ENCODE assay signal across 8 cellular contexts in genomic region chr4:74230902-74231499, GRCh38.
A peak's percentile ranks its signal among the peaks of the same experiment; 100 is the strongest.
DNase-seq lines count a peak whose midpoint lies in the region; ATAC-seq, FAIRE-seq and TF ChIP-seq lines count a peak whose summit lies in the region.

No MANE protein-coding gene starts in this region.

- peaks cover 11% of the 10 kb centered on the region for H3K4me1 Mint-ChIP-seq in mesothelial cell of epicardium

- H3K9ac ChIP-seq in BLaER1 treated with 17β-estradiol and CSF1 and Interleukin-3, amounts not matched to agents 10 nM and 100 nM = peak overlapping the region in 4 of 11 experiments; percentile 50 to 71 (median 60); a peak in 9 of 22 replicates

- TF ChIP-seq CTCF in heart left ventricle (IDR thresholded peaks at IDR 0.05) (no peak), suprapubic skin (IDR thresholded peaks at IDR 0.05) (no peak), mesothelial cell of epicardium (IDR thresholded peaks at IDR 0.05; ENCODE audit: unreplicated experiment) (no peak)

- no peaks in the 10 kb centered on the region for H3K27me3 Mint-ChIP-seq in mesothelial cell of epicardium (ENCODE audit: low read depth)

- peaks cover 0 to 68% (median 20%) of the 10 kb centered on the region in 10 experiments; a peak in 14 of 20 replicates for H3K4me1 ChIP-seq in BLaER1 treated with 17β-estradiol and CSF1 and Interleukin-3, amounts not matched to agents 10 nM and 100 nM
- H3K4me1 ChIP-seq in heart left ventricle (peaks cover 0 to 12% (median 4%) of the 10 kb centered on the region in 12 donors), suprapubic skin (no peaks in the 10 kb centered on the region)

- no peaks in the 10 kb centered on the region for H3K9me3 Mint-ChIP-seq in mesothelial cell of epicardium

- 26 to 45% (median 35%) methylated on average over 7 of the region's 7 CpGs for WGBS in heart left ventricle, 4 donors
- 25% methylated on average over 7 of the region's 7 CpGs for WGBS in suprapubic skin

- H3K4me3 Mint-ChIP-seq in mesothelial cell of epicardium = no peak overlapping the region

- no peaks in the 10 kb centered on the region for H3K9me3 ChIP-seq in BLaER1 treated with 17β-estradiol and CSF1 and Interleukin-3, amounts not matched to agents 10 nM and 100 nM (replicated peaks in 1 of 11)
- H3K9me3 ChIP-seq in heart left ventricle (no peaks in the 10 kb centered on the region), suprapubic skin (no peaks in the 10 kb centered on the region)

- no peak for TF ChIP-seq EP300 in suprapubic skin (IDR thresholded peaks at IDR 0.05)

- ATAC-seq in heart left ventricle (peak in 3 of 4 donors; percentile 64 to 85 (median 83)), HG03342 (IDR thresholded peaks at IDR 0.05; ENCODE audit: unreplicated experiment) (no peak)

- H3K36me3 ChIP-seq in BLaER1 treated with 17β-estradiol and CSF1 and Interleukin-3, amounts not matched to agents 10 nM and 100 nM = peaks cover 0 to 9% (median 0%) of the 10 kb centered on the region in 11 experiments; a peak in 6 of 22 replicates
- peaks cover 0 to 4% (median 0%) of the 10 kb centered on the region in 9 donors for H3K36me3 ChIP-seq in heart left ventricle
- H3K36me3 ChIP-seq in suprapubic skin = no peaks in the 10 kb centered on the region

- H4K20me1 ChIP-seq in BLaER1 treated with 17β-estradiol and CSF1 and Interleukin-3, amounts not matched to agents 10 nM and 100 nM = no peaks in the 10 kb centered on the region

- TF ChIP-seq POLR2A in H54 (IDR thresholded peaks at IDR 0.05; ENCODE audit: low read depth, low read length) = peak; percentile 18; the same call in 1 of the 2 replicates
- no peak for TF ChIP-seq POLR2A in heart left ventricle (IDR thresholded peaks at IDR 0.05)
- no peak for TF ChIP-seq POLR2A in suprapubic skin (IDR thresholded peaks at IDR 0.05)

- H3K36me3 Mint-ChIP-seq in mesothelial cell of epicardium = peaks cover 2% of the 10 kb centered on the region

- peak; percentile 93 for FAIRE-seq in H54 (lab: Jason Lieb, UNC)

- no peak overlapping the region for H3K27ac Mint-ChIP-seq in mesothelial cell of epicardium

- H3K27ac ChIP-seq in BLaER1 treated with 17β-estradiol and CSF1 and Interleukin-3, amounts not matched to agents 10 nM and 100 nM = peak overlapping the region in 9 of 11 experiments; percentile 10 to 87 (median 54); a peak in 15 of 22 replicates
- peak overlapping the region in 3 of 12 donors; percentile 1 to 66 (median 45) for H3K27ac ChIP-seq in heart left ventricle
- H3K27ac ChIP-seq in suprapubic skin = no peak overlapping the region

- peak overlapping the region in 7 of 11 experiments; percentile 34 to 83 (median 71); a peak in 13 of 22 replicates for H3K4me2 ChIP-seq in BLaER1 treated with 17β-estradiol and CSF1 and Interleukin-3, amounts not matched to agents 10 nM and 100 nM

- intact Hi-C loops in heart left ventricle (cut with DNase I) = loop anchor here in 2 of 10 donors (5.0 to 10.0 kb wide), 2 partner anchors 74 to 81 kb away; partner anchors contain the start of gene EPGN (in 1 of the 2)

- no peak for DNase-seq in H54 (ENCODE audit: insufficient read length, low spot score)
- DNase-seq in RPMI7951 (ENCODE audit: low read depth) = peak; percentile 88
- DNase-seq in heart left ventricle = peak in 3 of 5 donors; percentile 15 to 34 (median 31)
- no peak for DNase-seq in D341Med (ENCODE audit: low spot score)
- DNase-seq in suprapubic skin (ENCODE audit: low spot score in 2 of 2) = no peak
- DNase-seq in mesothelial cell of epicardium (ENCODE audit: low spot score in 2 of 2, unreplicated experiment in 2 of 2) = no peak

- no peaks in the 10 kb centered on the region for H3K27me3 ChIP-seq in BLaER1 treated with 17β-estradiol and CSF1 and Interleukin-3, amounts not matched to agents 10 nM and 100 nM
- H3K27me3 ChIP-seq in heart left ventricle (no peaks in the 10 kb centered on the region), suprapubic skin (no peaks in the 10 kb centered on the region)

- H3K4me3 ChIP-seq in BLaER1 treated with 17β-estradiol and CSF1 and Interleukin-3, amounts not matched to agents 10 nM and 100 nM = peak overlapping the region in 3 of 10 experiments; percentile 7 to 34 (median 8); a peak in 2 of 20 replicates
- H3K4me3 ChIP-seq in heart left ventricle (no peak overlapping the region), suprapubic skin (no peak overlapping the region)

Comparison
In these comparisons a context has a peak if more than half of its experiments do, and no peak if none do; other contexts are left out.
1. DNase-seq: peak in RPMI7951 (single experiment) and heart left ventricle (3 of 5); none in H54 (single experiment), D341Med (single experiment), suprapubic skin (0 of 2) and mesothelial cell of epicardium (0 of 2).